ENCODE assay signal across 8 cellular contexts in genomic region chr21:5128257-5128656, GRCh38.
DNase-seq lines count a peak whose midpoint lies in the region; ATAC-seq and TF ChIP-seq lines count a peak whose summit lies in the region.
"Not testable (repeated sequence)": the region's sequence is repeated elsewhere in the genome, so short reads cannot be mapped to it uniquely, and the experiment has no call there.

No MANE protein-coding gene starts in this region.

- H3K36me3 Mint-ChIP-seq in CD14-positive monocyte; T-cell; activated naive CD4-positive, alpha-beta T cell treated with anti-CD3 and anti-CD28 coated beads, Interleukin-2, amount 50 U/mL, for 24 hours; naive thymus-derived CD8-positive, alpha-beta T cell: not testable (repeated sequence)

- H3K27ac Mint-ChIP-seq in CD14-positive monocyte: peak overlapping the region in 2 of 7 donors; percentile 54 to 72
- not testable (repeated sequence) for H3K27ac Mint-ChIP-seq in T-cell; activated naive CD4-positive, alpha-beta T cell treated with anti-CD3 and anti-CD28 coated beads, Interleukin-2, amount 50 U/mL, for 24 hours
- peak overlapping the region in 4 of 10 donors; percentile 33 to 78 (median 57) for H3K27ac Mint-ChIP-seq in naive thymus-derived CD8-positive, alpha-beta T cell

- H3K4me1 Mint-ChIP-seq in CD14-positive monocyte; T-cell; activated naive CD4-positive, alpha-beta T cell treated with anti-CD3 and anti-CD28 coated beads, Interleukin-2, amount 50 U/mL, for 24 hours; naive thymus-derived CD8-positive, alpha-beta T cell: not testable (repeated sequence)

- H3K27me3 Mint-ChIP-seq in CD14-positive monocyte (ENCODE audit: low read depth in 3 of 3); T-cell; activated naive CD4-positive, alpha-beta T cell treated with anti-CD3 and anti-CD28 coated beads, Interleukin-2, amount 50 U/mL, for 24 hours; naive thymus-derived CD8-positive, alpha-beta T cell: not testable (repeated sequence)

- intact Hi-C loops in CD14-positive monocyte (cut with micrococcal nuclease): not testable (repeated sequence)

- not testable (repeated sequence) for TF ChIP-seq CTCF in CD14-positive monocyte (IDR thresholded peaks at IDR 0.05)

- CTCF ChIA-PET in T-cell (lab: Charles Lee): not testable (repeated sequence)

- POLR2A ChIA-PET in T-cell (lab: Charles Lee); naive thymus-derived CD8-positive, alpha-beta T cell (lab: Charles Lee): not testable (repeated sequence)

- ATAC-seq in GM21390 (IDR thresholded peaks at IDR 0.05; ENCODE audit: unreplicated experiment) (peak; percentile 90), HG03432 (IDR thresholded peaks at IDR 0.05; ENCODE audit: unreplicated experiment) (peak; percentile 89), T-cell (replicated peaks in 1 of 4) (peak; percentile 88 to 95 (median 92))
- peak; percentile 91 to 96 for ATAC-seq in naive thymus-derived CD8-positive, alpha-beta T cell

- peak overlapping the region; percentile 48 to 67 for H3K4me3 Mint-ChIP-seq in CD14-positive monocyte
- peak overlapping the region in 1 of 3 donors; percentile 69 for H3K4me3 Mint-ChIP-seq in T-cell
- peak overlapping the region; percentile 64 for H3K4me3 Mint-ChIP-seq in activated naive CD4-positive, alpha-beta T cell treated with anti-CD3 and anti-CD28 coated beads, Interleukin-2, amount 50 U/mL, for 24 hours
- H3K4me3 Mint-ChIP-seq in naive thymus-derived CD8-positive, alpha-beta T cell: peak overlapping the region in 9 of 10 donors; percentile 36 to 78 (median 48)

- not testable (repeated sequence) for H3K9me3 Mint-ChIP-seq in CD14-positive monocyte; T-cell; activated naive CD4-positive, alpha-beta T cell treated with anti-CD3 and anti-CD28 coated beads, Interleukin-2, amount 50 U/mL, for 24 hours; naive thymus-derived CD8-positive, alpha-beta T cell

- DNase-seq in CD14-positive monocyte (ENCODE audit: low spot score) (peak; percentile 97), T-cell (peak; percentile 90 to 99 (median 96)), foreskin melanocyte (peak; percentile 63)
- peak; percentile 88 to 99 (median 97) for DNase-seq in naive thymus-derived CD8-positive, alpha-beta T cell
- peak; percentile 93 to 98 (median 98) for DNase-seq in stimulated activated CD4-positive, alpha-beta T cell treated with anti-CD3 and anti-CD28 coated beads, TNF-alpha, amount 100 ng/mL, for 24 hours (ENCODE audit: low read depth in 3 of 3)

Comparison
In these comparisons a context has a peak if more than half of its experiments do, and no peak if none do; other contexts are left out.
1. Peak in every context shown above with its lines: DNase-seq and ATAC-seq.